In genomic region chr12:48823281-48823680, GRCh38 we compare ENCODE assay signal across 16 cellular contexts. TPM values are rescaled to one million over a fixed set of nuclear protein-coding genes. Genes with fewer than 3 reads are reported as not detected.
A peak's percentile ranks its signal among the peaks of the same experiment; 100 is the strongest.
DNase-seq lines count a peak whose midpoint lies in the region; ATAC-seq and TF ChIP-seq lines count a peak whose summit lies in the region.
"Had no signal": no experiment of that assay in that cellular context is flagged by ENCODE, and none has a peak within 500 bp of the region (broad histone marks: within the 10 kb centered on the region; RNA-seq: fewer than 3 reads in every experiment).

No MANE protein-coding gene starts in this region.

- H3K56ac ChIP-seq in IMR-90 (ENCODE audit: extremely low read depth, insufficient read depth, low read length), result no peak overlapping the region

- no peak overlapping the region for H4K8ac ChIP-seq in IMR-90 (ENCODE audit: low read depth in 2 of 2, low read length in 2 of 2)

- peak overlapping the region; percentile 1 for H3K27ac Mint-ChIP-seq in activated T-helper 17 cell treated with anti-CD3 and anti-CD28 coated beads, Interleukin-2, amount 50 U/mL, for 72 hours
- H3K27ac Mint-ChIP-seq in effector memory CD8-positive, alpha-beta T cell, result peak overlapping the region; percentile 1 to 48
- H3K27ac Mint-ChIP-seq: B cell had no signal

- BruUV-seq in IMR-90 (replicated peaks; lab: Mats Ljungman, UMichigan), result no TSS peak

- no peak overlapping the region for H2AFZ ChIP-seq in IMR-90 (replicated peaks; ENCODE audit: low read length, poor library complexity)

- H3K23ac ChIP-seq in IMR-90 (ENCODE audit: low read depth, low read length), result no peak overlapping the region

- no peak overlapping the region for H2BK5ac ChIP-seq in IMR-90 (ENCODE audit: low read depth, low read length, poor library complexity, severe bottlenecking)

- dilution Hi-C loops in IMR-90 (cut with HindIII; ENCODE audit: low sequenced_read_pairs, unreplicated experiment), result no loop called here

- no peak overlapping the region for H2BK20ac ChIP-seq in IMR-90 (ENCODE audit: low read depth, low read length)

- no peak overlapping the region for H3K9ac ChIP-seq in IMR-90 (ENCODE audit: low read depth, low read length)
- H3K9ac ChIP-seq: BLaER1 had no signal

- no peak overlapping the region for H2BK120ac ChIP-seq in IMR-90 (ENCODE audit: low read depth, low read length)

- peaks cover 51% of the 10 kb centered on the region for H3K36me3 ChIP-seq in IMR-90 (ENCODE audit: control insufficient read depth, insufficient read depth, low read length)

- CTCF ChIA-PET in IMR-90 (lab: Yijun Ruan, JAX), result interaction anchor here (0.6 kb wide), 1 partner anchor 1605 kb away, joined by 4 read pairs; no protein-coding TSS in a partner anchor

- peaks cover 9% of the 10 kb centered on the region for H3K9me1 ChIP-seq in IMR-90 (ENCODE audit: insufficient read depth, low read length)

- no peak for TF ChIP-seq POLR2A in IMR-90 (IDR thresholded peaks at IDR 0.05; ENCODE audit: low read depth, low read length)

- intact Hi-C loops in IMR-90 (cut with micrococcal nuclease), result no loop called here

- H3K27ac ChIP-seq in IMR-90 (ENCODE audit: insufficient read depth, low read length), result no peak overlapping the region
- H3K27ac ChIP-seq: BLaER1, C4-2B had no signal

- H2AK9ac ChIP-seq in IMR-90 (replicated peaks; ENCODE audit: low read depth, low read length, poor library complexity), result peak overlapping the region; percentile 30

- H3K27me3 ChIP-seq in IMR-90 (ENCODE audit: control insufficient read depth, insufficient read depth, low read length), result no peaks in the 10 kb centered on the region
- H3K27me3 ChIP-seq: BLaER1 had no signal

- no peak overlapping the region for H4K5ac ChIP-seq in IMR-90 (ENCODE audit: low read depth, low read length)

- peaks cover 6% of the 10 kb centered on the region for H3K4me1 Mint-ChIP-seq in activated T-helper 17 cell treated with anti-CD3 and anti-CD28 coated beads, Interleukin-2, amount 50 U/mL, for 72 hours
- peaks cover 18 to 26% of the 10 kb centered on the region in 2 donors for H3K4me1 Mint-ChIP-seq in effector memory CD8-positive, alpha-beta T cell (ENCODE audit: low read depth in 2 of 2)

- no peak for TF ChIP-seq RAD21 in IMR-90 (IDR thresholded peaks at IDR 0.05; ENCODE audit: low read length)

- no peak overlapping the region for H3K4me3 ChIP-seq in IMR-90 (ENCODE audit: insufficient read depth, low read depth, low read length)
- H3K4me3 ChIP-seq: BLaER1 had no signal

- no peaks in the 10 kb centered on the region for H3K9me3 Mint-ChIP-seq in activated T-helper 17 cell treated with anti-CD3 and anti-CD28 coated beads, Interleukin-2, amount 50 U/mL, for 72 hours
- H3K9me3 Mint-ChIP-seq in effector memory CD8-positive, alpha-beta T cell, result no peaks in the 10 kb centered on the region
- H3K9me3 Mint-ChIP-seq: CD4-positive, CD25-positive, alpha-beta regulatory T cell had no signal

- no peaks in the 10 kb centered on the region for H3K27me3 Mint-ChIP-seq in activated T-helper 17 cell treated with anti-CD3 and anti-CD28 coated beads, Interleukin-2, amount 50 U/mL, for 72 hours
- H3K27me3 Mint-ChIP-seq in effector memory CD8-positive, alpha-beta T cell, result no peaks in the 10 kb centered on the region
- H3K27me3 Mint-ChIP-seq: B cell had no signal

- ATAC-seq in IMR-90 (ENCODE audit: low read depth), result no peak
- no peak for ATAC-seq in activated T-helper 17 cell treated with anti-CD3 and anti-CD28 coated beads, Interleukin-2, amount 50 U/mL, for 72 hours (replicated peaks)
- no peak for ATAC-seq in effector memory CD8-positive, alpha-beta T cell (replicated peaks)

- H3K9me3 ChIP-seq in IMR-90 (ENCODE audit: control insufficient read depth, insufficient read depth, low read length), result no peaks in the 10 kb centered on the region
- H3K9me3 ChIP-seq: BLaER1, Caco-2 had no signal

- no peak overlapping the region for H3K4me3 Mint-ChIP-seq in activated T-helper 17 cell treated with anti-CD3 and anti-CD28 coated beads, Interleukin-2, amount 50 U/mL, for 72 hours
- H3K4me3 Mint-ChIP-seq in effector memory CD8-positive, alpha-beta T cell, result no peak overlapping the region
- H3K4me3 Mint-ChIP-seq: B cell had no signal

- H2AK5ac ChIP-seq in IMR-90 (ENCODE audit: low read depth, low read length), result no peak overlapping the region

- no peak overlapping the region for H4K91ac ChIP-seq in IMR-90 (ENCODE audit: insufficient read depth, low read depth, low read length)

- no peak overlapping the region for H3K14ac ChIP-seq in IMR-90 (replicated peaks; ENCODE audit: low read depth, low read length)

- H3K4me1 ChIP-seq in IMR-90 (ENCODE audit: control insufficient read depth, insufficient read depth, low read length), result peaks cover 10% of the 10 kb centered on the region
- H3K4me1 ChIP-seq: Caco-2 had no signal

- DNase-seq in IMR-90 (no peak), NCI-H524 treated with DMSO at 0.1 percent for 48 hours (lab: John Stamatoyannopoulos, UW) (no peak), 8988T (no peak), COLO668 (lab: John Stamatoyannopoulos, UW; ENCODE audit: unreplicated experiment) (no peak)
- DNase-seq in effector memory CD8-positive, alpha-beta T cell, result no peak
- DNase-seq in activated CD4-positive, CD25-positive, alpha-beta regulatory T cell treated with anti-CD3 and anti-CD28 coated beads, Interleukin-2, amount 50 U/mL, for 72 hours, result no peak
- DNase-seq: Caco-2, DMS153, DND-41, GOT3, HCEC 1CT had no signal

- POLR2A ChIA-PET in IMR-90 (lab: Charles Lee; ENCODE audit: unreplicated experiment), result no interaction called here

- no peak overlapping the region for H3K18ac ChIP-seq in IMR-90 (ENCODE audit: low read depth, low read length)

- no peak overlapping the region for H2BK15ac ChIP-seq in IMR-90 (ENCODE audit: low read depth, low read length)

- peaks cover 27 to 48% of the 10 kb centered on the region in 2 experiments for H3K79me1 ChIP-seq in IMR-90 (ENCODE audit: low read depth in 1 of 2, low read length in 2 of 2)

- peaks cover 21% of the 10 kb centered on the region for H4K20me1 ChIP-seq in IMR-90 (ENCODE audit: insufficient read depth, low read length)

- TF ChIP-seq CTCF in IMR-90 (conservative IDR thresholded peaks at IDR 0.05; ENCODE audit: low read depth, low read length), result no peak

- H3K4me2 ChIP-seq in IMR-90 (ENCODE audit: low read depth, low read length), result no peak overlapping the region
- H3K4me2 ChIP-seq: BLaER1 had no signal

- in situ Hi-C loops in IMR-90 (cut with MboI; ENCODE audit: low sequenced_read_pairs), result no loop called here

- no peak overlapping the region for H3K4ac ChIP-seq in IMR-90 (ENCODE audit: low read depth, low read length)

- peaks cover 2% of the 10 kb centered on the region for H3K36me3 Mint-ChIP-seq in activated T-helper 17 cell treated with anti-CD3 and anti-CD28 coated beads, Interleukin-2, amount 50 U/mL, for 72 hours (ENCODE audit: low read depth)
- no peaks in the 10 kb centered on the region for H3K36me3 Mint-ChIP-seq in effector memory CD8-positive, alpha-beta T cell (ENCODE audit: insufficient read depth)

- 98% methylated on average over 9 of the region's 11 CpGs; no CpG with 5 or more reads in 1 of the 2 experiments for WGBS in IMR-90 (ENCODE audit: extremely low coverage in 2 of 2, insufficient read length in 1 of 2), 2 experiments

TF ChIP-seq in IMR-90, 13 proteins besides CTCF, POLR2A, EP300 and RAD21 (continues in another document):
- TF ChIP-seq NFE2L2 (IDR thresholded peaks at IDR 0.05; ENCODE audit: low read depth, low read length) (no peak), FOS (IDR thresholded peaks at IDR 0.05; ENCODE audit: low read depth, low read length) (no peak), MXI1 (IDR thresholded peaks at IDR 0.05; ENCODE audit: borderline replicate concordance, low read depth, low read length) (no peak), USF2 (IDR thresholded peaks at IDR 0.05; ENCODE audit: low read depth, low read length) (no peak), BHLHE40 (IDR thresholded peaks at IDR 0.05; ENCODE audit: low read depth, low read length) (no peak), CHD1 (IDR thresholded peaks at IDR 0.05; ENCODE audit: low read depth, low read length) (no peak)

RNA-seq across cellular contexts. Expression of gene CACNB3, which starts 5.0 kb away (rescaled TPM):
- total RNA-seq in IMR-90 (2012; rRNA removed), result 15.3 and 18.1 TPM in 2 replicates
- 45.1 and 45.2 TPM in 2 replicates for polyA plus RNA-seq in IMR-90 (2012; rRNA removed)
- polyA plus RNA-seq in IMR-90 (2012; cell fraction: cytosol; rRNA removed), result 24.5 and 40.0 TPM in 2 replicates
- 227 and 302 TPM in 2 replicates for polyA plus RNA-seq in IMR-90 (2012; cell fraction: nucleus; rRNA removed; ENCODE audit: low replicate concordance)
- 10 to 100 TPM in 1 of 2 donors, 1 to 10 TPM in 1; 5.9 to 17.7 TPM for total RNA-seq in activated T-helper 17 cell treated with anti-CD3 and anti-CD28 coated beads, Interleukin-2, amount 50 U/mL, for 72 hours

RNA-seq across cellular contexts. Expression of gene DDX23, which starts 28.7 kb away (rescaled TPM):
- total RNA-seq in IMR-90 (2012; rRNA removed), result 81.9 and 92.5 TPM in 2 replicates
- 59.1 and 61.8 TPM in 2 replicates for polyA plus RNA-seq in IMR-90 (2012; rRNA removed)
- 26.3 and 32.9 TPM in 2 replicates for polyA plus RNA-seq in IMR-90 (2012; cell fraction: cytosol; rRNA removed)
- polyA plus RNA-seq in IMR-90 (2012; cell fraction: nucleus; rRNA removed; ENCODE audit: low replicate concordance), result 69.4 and 141 TPM in 2 replicates
- 100 to 1,000 TPM in 1 of 2 donors, 10 to 100 TPM in 1; 81.4 to 122 TPM for total RNA-seq in activated T-helper 17 cell treated with anti-CD3 and anti-CD28 coated beads, Interleukin-2, amount 50 U/mL, for 72 hours

RNA-seq across cellular contexts. Expression of gene ADCY6, which starts 34.4 kb away (rescaled TPM):
- total RNA-seq in IMR-90 (2012; rRNA removed), result 18.1 and 18.5 TPM in 2 replicates
- polyA plus RNA-seq in IMR-90 (2012; rRNA removed), result 34.4 and 35.1 TPM in 2 replicates
- polyA plus RNA-seq in IMR-90 (2012; cell fraction: cytosol; rRNA removed), result 26.6 and 34.5 TPM in 2 replicates
- 171 and 194 TPM in 2 replicates for polyA plus RNA-seq in IMR-90 (2012; cell fraction: nucleus; rRNA removed; ENCODE audit: low replicate concordance)
- total RNA-seq in activated T-helper 17 cell treated with anti-CD3 and anti-CD28 coated beads, Interleukin-2, amount 50 U/mL, for 72 hours, result under 1 TPM in 1 of 2 donors, not detected in 1; 0.24 TPM
- total RNA-seq: B cell had no signal
- polyA plus RNA-seq: CD4-positive, CD25-positive, alpha-beta regulatory T cell had no signal

RNA-seq across cellular contexts. Expression of gene RND1, which starts 42.4 kb away (rescaled TPM):
- under 0.01 TPM in 1 of 2 replicates, not detected in the other for total RNA-seq in IMR-90 (2012; rRNA removed)
- 0.21 and 0.26 TPM in 2 replicates for polyA plus RNA-seq in IMR-90 (2012; rRNA removed)
- polyA plus RNA-seq in IMR-90 (2012; cell fraction: cytosol; rRNA removed), result 0.13 and 0.62 TPM in 2 replicates
- polyA plus RNA-seq in IMR-90 (2012; cell fraction: nucleus; rRNA removed; ENCODE audit: low replicate concordance), result 0.17 and 0.31 TPM in 2 replicates
- total RNA-seq in activated T-helper 17 cell treated with anti-CD3 and anti-CD28 coated beads, Interleukin-2, amount 50 U/mL, for 72 hours, result 1 to 10 TPM; 2.5 to 4.2 TPM

Comparison
In these comparisons a context has a peak if more than half of its experiments do, and no peak if none do; other contexts are left out.
1. RNA of gene ADCY6, which starts 34.4 kb away (total RNA-seq): 18.1 to 18.5 TPM in IMR-90; 0.24 TPM in activated T-helper 17 cell treated with anti-CD3 and anti-CD28 coated beads, Interleukin-2, amount 50 U/mL, for 72 hours; every median in the first group is over 10 times any median in the second.